ENCODE assay signal across 27 cellular contexts in genomic region chrX:74437530-74437929, GRCh38.
"Had no signal": no experiment of that assay in that cellular context is flagged by ENCODE, and none has a peak within 500 bp of the region (broad histone marks: within the 10 kb centered on the region; RNA-seq: fewer than 3 reads in every experiment).

No MANE protein-coding gene starts in this region.

- H3K27ac ChIP-seq: ascending aorta, breast epithelium, cardiac muscle cell, colonic mucosa, esophagus muscularis mucosa, foreskin keratinocyte, gastrocnemius medialis, heart left ventricle had no signal

- H3K4me1 ChIP-seq: ascending aorta, breast epithelium, colonic mucosa, foreskin keratinocyte, gastrocnemius medialis, heart left ventricle had no signal

- H3K27me3 ChIP-seq: ascending aorta, cardiac muscle cell, esophagus muscularis mucosa, foreskin keratinocyte, gastrocnemius medialis had no signal

- H3K4me3 ChIP-seq: ascending aorta, breast epithelium, cardiac muscle cell, colonic mucosa, esophagus muscularis mucosa, gastrocnemius medialis, heart left ventricle had no signal

- DNase-seq: activated CD4-positive, alpha-beta memory T cell treated with anti-CD3 and anti-CD28 coated beads, Interleukin-2, amount 10 ng/mL, durations not matched to agents 7 days and 5 days; activated CD4-positive, alpha-beta T cell treated with anti-CD3 and anti-CD28 coated beads for 36 hours; activated CD4-positive, alpha-beta T cell treated with anti-CD3 and anti-CD28 coated beads, Interleukin-2, amount 10 ng/mL, durations not matched to agents 24 days and 14 days; activated CD4-positive, CD25-positive, alpha-beta regulatory T cell; activated CD4-positive, CD25-positive, alpha-beta regulatory T cell treated with anti-CD3 and anti-CD28 coated beads, Interleukin-2, amount 50 U/mL, for 72 hours; activated CD8-positive, alpha-beta memory T cell treated with anti-CD3 and anti-CD28 coated beads, Interleukin-2, amount 50 U/mL, for 48 hours; activated gamma-delta T cell; activated naive CD4-positive, alpha-beta T cell; activated naive CD4-positive, alpha-beta T cell treated with anti-CD3 and anti-CD28 coated beads, Interleukin-2, amount 10 ng/mL, durations not matched to agents 7 days and 5 days; activated naive CD8-positive, alpha-beta T cell treated with anti-CD3 and anti-CD28 coated beads, Interleukin-2, amount 10 ng/mL, durations not matched to agents 7 days and 5 days; activated T-cell treated with anti-CD3 and anti-CD28 coated beads for 4 hours; activated T-cell treated with anti-CD3 and anti-CD28 coated beads, Interleukin-2, amount 50 U/mL, for 24 hours; activated T-cell treated with anti-CD3 and anti-CD28 coated beads, Interleukin-2, amount 50 U/mL, for 72 hours; central memory CD4-positive, alpha-beta T cell; cerebellar nuclear complex; colonic mucosa; effector CD8-positive, alpha-beta T cell; foreskin keratinocyte; gastrocnemius medialis; glutamatergic neuron; heart left ventricle; T-helper 2 cell had no signal

- H3K36me3 ChIP-seq: ascending aorta, breast epithelium, cardiac muscle cell, colonic mucosa, esophagus muscularis mucosa, gastrocnemius medialis, heart left ventricle had no signal

- H3K9me3 ChIP-seq: ascending aorta, breast epithelium, colonic mucosa, esophagus muscularis mucosa, gastrocnemius medialis, heart left ventricle had no signal

- ATAC-seq: activated CD4-positive, alpha-beta T cell treated with anti-CD3 and anti-CD28 coated beads for 36 hours; activated naive CD4-positive, alpha-beta T cell treated with anti-CD3 and anti-CD28 coated beads, Interleukin-2, amount 50 U/mL, for 72 hours; activated T-cell treated with anti-CD3 and anti-CD28 coated beads, Interleukin-2, amount 50 U/mL, for 72 hours; foreskin keratinocyte; gastrocnemius medialis; heart left ventricle had no signal
